In genomic region chr1:208038303-208038702, GRCh38 we compare ENCODE assay signal across 20 cellular contexts.
"Had no signal": no experiment of that assay in that cellular context is flagged by ENCODE, and none has a peak within 500 bp of the region (broad histone marks: within the 10 kb centered on the region; RNA-seq: fewer than 3 reads in every experiment).

No MANE protein-coding gene starts in this region.

- DNase-seq: dermis blood vessel endothelial cell; effector CD4-positive, alpha-beta T cell; effector memory CD4-positive, alpha-beta T cell; foreskin keratinocyte; hypothalamus; immature natural killer cell; islet precursor cell; kidney; kidney glomerular epithelial cell; left colon; left ventricle myocardium inferior; lower lobe of right lung; mesenchymal stem cell; mucosa of descending colon had no signal

- H3K27ac ChIP-seq: coronary artery, esophagus muscularis mucosa, foreskin keratinocyte, gastroesophageal sphincter, heart left ventricle, hepatocyte, left ventricle myocardium inferior, lower lobe of right lung had no signal

- H3K27me3 ChIP-seq: dorsolateral prefrontal cortex, esophagus muscularis mucosa, foreskin keratinocyte, gastroesophageal sphincter, heart left ventricle, hepatocyte had no signal

- H3K9me3 ChIP-seq: esophagus muscularis mucosa, gastroesophageal sphincter, heart left ventricle, left ventricle myocardium inferior, lower lobe of right lung, mucosa of descending colon had no signal

- H3K4me3 ChIP-seq: coronary artery, dorsolateral prefrontal cortex, esophagus muscularis mucosa, gastroesophageal sphincter, heart left ventricle, hepatocyte, left ventricle myocardium inferior, lower lobe of right lung, mucosa of descending colon had no signal

- H2AFZ ChIP-seq: hepatocyte had no signal

- H3K4me1 ChIP-seq: esophagus muscularis mucosa, foreskin keratinocyte, gastroesophageal sphincter had no signal

- H3K4me2 ChIP-seq: hepatocyte had no signal
